Comparison of ENCODE assay signal across 20 cellular contexts in genomic region chr1:152444045-152444444, GRCh38. TPM values are rescaled to one million over a fixed set of nuclear protein-coding genes. Genes with fewer than 3 reads are reported as not detected.
"Had no signal": no experiment of that assay in that cellular context is flagged by ENCODE, and none has a peak within 500 bp of the region (broad histone marks: within the 10 kb centered on the region; RNA-seq: fewer than 3 reads in every experiment).

No MANE protein-coding gene starts in this region.

- H3K9me3 ChIP-seq: tibial nerve had no signal

- DNase-seq: activated CD4-positive, alpha-beta memory T cell treated with anti-CD3 and anti-CD28 coated beads, Interleukin-2, amount 10 ng/mL, durations not matched to agents 7 days and 5 days; activated CD4-positive, alpha-beta T cell treated with anti-CD3 and anti-CD28 coated beads for 36 hours; activated naive CD4-positive, alpha-beta T cell treated with Interleukin-2 at 50 U/mL for 16 hours; activated naive CD8-positive, alpha-beta T cell treated with anti-CD3 and anti-CD28 coated beads, Interleukin-2, amount 10 ng/mL, durations not matched to agents 7 days and 5 days; activated T-cell treated with anti-CD3 and anti-CD28 coated beads, Interleukin-2, amount 50 U/mL, for 24 hours; amygdala; caudate nucleus; foreskin melanocyte; mesendoderm; natural killer cell; retina; SW 1271 had no signal

- H3K36me3 Mint-ChIP-seq: activated naive CD8-positive, alpha-beta T cell treated with anti-CD3 and anti-CD28 coated beads, Interleukin-2, amount 10 ng/mL, durations not matched to agents 7 days and 5 days; natural killer cell had no signal

- H3K36me3 ChIP-seq: tibial nerve had no signal

- H3K4me3 ChIP-seq: skin epidermis, tibial nerve had no signal

- H3K4me1 Mint-ChIP-seq: activated CD4-positive, alpha-beta T cell treated with anti-CD3 and anti-CD28 coated beads for 36 hours; natural killer cell; WTC11 had no signal

- H3K27ac Mint-ChIP-seq: activated CD4-positive, alpha-beta memory T cell treated with anti-CD3 and anti-CD28 coated beads, Interleukin-2, amount 10 ng/mL, durations not matched to agents 7 days and 5 days; activated CD4-positive, alpha-beta T cell treated with anti-CD3 and anti-CD28 coated beads for 36 hours; activated naive CD8-positive, alpha-beta T cell treated with anti-CD3 and anti-CD28 coated beads, Interleukin-2, amount 10 ng/mL, durations not matched to agents 7 days and 5 days; activated T-cell treated with anti-CD3 and anti-CD28 coated beads, Interleukin-2, amount 50 U/mL, for 24 hours; activated T-helper 2 cell treated with anti-CD3 and anti-CD28 coated beads, Interferon-gamma antibody, Interleukin-2, Interleukin-4, amounts not matched to agents 10 μg/mL and 5 μg/mL and 100 μg/mL, durations not matched to agents 14 hours and 24 hours and 36 hours; natural killer cell; stimulated activated naive CD8-positive, alpha-beta T cell treated with anti-CD3 and anti-CD28 coated beads, Interleukin-15, Interleukin-2, amounts not matched to agents 100 ng/mL and 50 ng/mL, for 24 hours; T-helper 2 cell treated with Interferon-gamma antibody and Interleukin-4, amounts not matched to agents 5 μg/mL and 100 μg/mL, for 36 hours; WTC11 had no signal

- H3K27me3 ChIP-seq: tibial nerve had no signal

- H3K9me3 Mint-ChIP-seq: activated CD4-positive, alpha-beta memory T cell treated with anti-CD3 and anti-CD28 coated beads, Interleukin-2, amount 10 ng/mL, durations not matched to agents 7 days and 5 days; activated naive CD8-positive, alpha-beta T cell treated with anti-CD3 and anti-CD28 coated beads, Interleukin-2, amount 10 ng/mL, durations not matched to agents 7 days and 5 days; activated T-cell treated with anti-CD3 and anti-CD28 coated beads, Interleukin-2, amount 50 U/mL, for 24 hours; activated T-helper 2 cell treated with anti-CD3 and anti-CD28 coated beads, Interferon-gamma antibody, Interleukin-2, Interleukin-4, amounts not matched to agents 10 μg/mL and 5 μg/mL and 100 μg/mL, durations not matched to agents 14 hours and 24 hours and 36 hours; natural killer cell; stimulated activated naive CD8-positive, alpha-beta T cell treated with anti-CD3 and anti-CD28 coated beads, Interleukin-15, Interleukin-2, amounts not matched to agents 100 ng/mL and 50 ng/mL, for 24 hours; T-helper 2 cell treated with Interferon-gamma antibody and Interleukin-4, amounts not matched to agents 5 μg/mL and 100 μg/mL, for 36 hours had no signal

- H3K4me3 Mint-ChIP-seq: activated CD4-positive, alpha-beta memory T cell treated with anti-CD3 and anti-CD28 coated beads, Interleukin-2, amount 10 ng/mL, durations not matched to agents 7 days and 5 days; activated CD4-positive, alpha-beta T cell treated with anti-CD3 and anti-CD28 coated beads for 36 hours; activated naive CD8-positive, alpha-beta T cell treated with anti-CD3 and anti-CD28 coated beads, Interleukin-2, amount 10 ng/mL, durations not matched to agents 7 days and 5 days; activated T-cell treated with anti-CD3 and anti-CD28 coated beads, Interleukin-2, amount 50 U/mL, for 24 hours; natural killer cell; stimulated activated naive CD8-positive, alpha-beta T cell treated with anti-CD3 and anti-CD28 coated beads, Interleukin-15, Interleukin-2, amounts not matched to agents 100 ng/mL and 50 ng/mL, for 24 hours; T-helper 2 cell treated with Interferon-gamma antibody and Interleukin-4, amounts not matched to agents 5 μg/mL and 100 μg/mL, for 36 hours; WTC11 had no signal

RNA-seq across cellular contexts. Expression of gene CRNN, which starts 30.0 kb away (rescaled TPM):
- total RNA-seq: activated CD4-positive, alpha-beta memory T cell treated with anti-CD3 and anti-CD28 coated beads, Interleukin-2, amount 10 ng/mL, durations not matched to agents 7 days and 5 days; activated CD4-positive, alpha-beta T cell treated with anti-CD3 and anti-CD28 coated beads for 36 hours; activated naive CD8-positive, alpha-beta T cell treated with anti-CD3 and anti-CD28 coated beads, Interleukin-2, amount 10 ng/mL, durations not matched to agents 7 days and 5 days; activated T-helper 2 cell treated with anti-CD3 and anti-CD28 coated beads, Interferon-gamma antibody, Interleukin-2, Interleukin-4, amounts not matched to agents 10 μg/mL and 5 μg/mL and 100 μg/mL, durations not matched to agents 14 hours and 24 hours and 36 hours; dermis microvascular lymphatic vessel endothelial cell; mucosa of gallbladder; natural killer cell; tibial nerve; WTC11 had no signal
